ENCODE assay signal across 9 cellular contexts in genomic region chr5:172455511-172456061, GRCh38. TPM values are rescaled to one million over a fixed set of nuclear protein-coding genes. Genes with fewer than 3 reads are reported as not detected.
DNase-seq lines count a peak whose midpoint lies in the region; TF ChIP-seq lines count a peak whose summit lies in the region.
"Had no signal": no experiment of that assay in that cellular context is flagged by ENCODE, and none has a peak within 500 bp of the region (broad histone marks: within the 10 kb centered on the region; RNA-seq: fewer than 3 reads in every experiment).

No MANE protein-coding gene starts in this region.

- WGBS in SK-N-SH (ENCODE audit: low lambda C conversion rate), result 75% methylated on average over 13 of the region's 13 CpGs
- WGBS in prostate gland, result 36% methylated on average over 13 of the region's 13 CpGs

- no peak for TF ChIP-seq RAD21 in SK-N-SH (IDR thresholded peaks at IDR 0.05; ENCODE audit: low read length)

- H3F3A ChIP-seq in SK-N-SH (replicated peaks; ENCODE audit: insufficient read depth), result peaks cover 22% of the 10 kb centered on the region

- H3K9me2 ChIP-seq in SK-N-SH, result no peaks in the 10 kb centered on the region

- no peak for TF ChIP-seq CTCF in SK-N-SH (IDR thresholded peaks at IDR 0.05)
- TF ChIP-seq CTCF in foreskin fibroblast (IDR thresholded peaks at IDR 0.05; ENCODE audit: low read depth, low read length), result no peak
- TF ChIP-seq CTCF in prostate gland (IDR thresholded peaks at IDR 0.05), result no peak

- H3K27ac ChIP-seq in SK-N-SH (ENCODE audit: low read depth in 2 of 2, low read length in 1 of 2) (0 out of 4 replicates have a peak overlapping the region, but pooled peaks of 1 of the 2 experiments have one; percentile 8), prostate gland (peak overlapping the region; percentile 19 to 27)

- POLR2A ChIA-PET in SK-N-SH (lab: Yijun Ruan, JAX), result no interaction called here

- peaks cover 16% of the 10 kb centered on the region for H4K20me1 ChIP-seq in SK-N-SH (ENCODE audit: insufficient read depth)

- CTCF ChIA-PET in SK-N-SH (lab: Yijun Ruan, JAX), result interaction anchor here (0.7 to 1.3 kb wide), 2 partner anchors 24 to 242 kb away, joined by 4 to 6 read pairs; no protein-coding TSS in a partner anchor

- peak overlapping the region; percentile 63; the same call in 1 of the 2 replicates for H2AFZ ChIP-seq in SK-N-SH (ENCODE audit: low read depth)

- H3K27me3 ChIP-seq in SK-N-SH (ENCODE audit: insufficient read depth), result no peaks in the 10 kb centered on the region
- no peaks in the 10 kb centered on the region for H3K27me3 ChIP-seq in prostate gland (replicated peaks; ENCODE audit: insufficient read depth)

- DNase-seq in EL, result peak; percentile 59
- DNase-seq in SK-N-SH, result no peak
- DNase-seq in foreskin fibroblast, result peak; percentile 57 to 75
- no peak for DNase-seq in prostate gland (ENCODE audit: low spot score)
- no peak for DNase-seq in NOMO-1 treated with DMSO at 0.1 percent for 48 hours (lab: John Stamatoyannopoulos, UW; ENCODE audit: unreplicated experiment)
- DNase-seq in NCI-H187 (lab: John Stamatoyannopoulos, UW), result no peak
- DNase-seq in NCI-H2081 (lab: John Stamatoyannopoulos, UW), result no peak
- DNase-seq in globus pallidus (ENCODE audit: low spot score), result no peak
- DNase-seq: central memory CD4-positive, alpha-beta T cell had no signal

- H3K4me3 ChIP-seq in SK-N-SH (ENCODE audit: low read depth in 2 of 2, low read length in 1 of 2), result no peak overlapping the region
- H3K4me3 ChIP-seq in foreskin fibroblast (ENCODE audit: low read depth in 1 of 2, low read length in 2 of 2), result no peak overlapping the region
- no peak overlapping the region for H3K4me3 ChIP-seq in prostate gland

- no peaks in the 10 kb centered on the region for H3K9me3 ChIP-seq in SK-N-SH
- no peaks in the 10 kb centered on the region for H3K9me3 ChIP-seq in prostate gland

- peaks cover 16 to 25% of the 10 kb centered on the region in 2 experiments; a peak in 2 of 4 replicates for H3K4me1 ChIP-seq in SK-N-SH (ENCODE audit: control insufficient read depth in 1 of 2, insufficient read depth in 2 of 2, low read depth in 1 of 2, low read length in 1 of 2)
- H3K4me1 ChIP-seq in prostate gland (replicated peaks), result peaks cover 5% of the 10 kb centered on the region

- no peak for TF ChIP-seq POLR2A in prostate gland (IDR thresholded peaks at IDR 0.05)

- peak overlapping the region; percentile 64 for H3K4me2 ChIP-seq in SK-N-SH

- peaks cover 0 to 2% of the 10 kb centered on the region in 2 experiments for H3K36me3 ChIP-seq in SK-N-SH (replicated peaks in 1 of 2; ENCODE audit: control insufficient read depth in 1 of 2, insufficient read depth in 2 of 2, low read length in 1 of 2)
- H3K36me3 ChIP-seq in prostate gland, result no peaks in the 10 kb centered on the region

- H3K79me2 ChIP-seq in SK-N-SH (ENCODE audit: insufficient read depth), result peaks cover 36% of the 10 kb centered on the region

- intact Hi-C loops in prostate gland (cut with DNase I), result loop anchor here (10.0 kb wide), 1 partner anchor 171 kb away; the partner anchor contains the start of gene UBTD2

- no peak overlapping the region for H3K9ac ChIP-seq in SK-N-SH

- TF ChIP-seq EP300 in SK-N-SH (IDR thresholded peaks at IDR 0.05; ENCODE audit: borderline replicate concordance in 1 of 2, low read depth in 1 of 2, low read length in 1 of 2), result no peak

TF ChIP-seq in SK-N-SH, 30 proteins besides CTCF, POLR2A, EP300 and RAD21:
- peak; percentile 79 for TF ChIP-seq MAX (IDR thresholded peaks at IDR 0.05; ENCODE audit: low read depth)
- peak; percentile 42; the same call in 1 of the 2 replicates for TF ChIP-seq USF1 (IDR thresholded peaks at IDR 0.05; ENCODE audit: borderline replicate concordance, low read depth)
- TF ChIP-seq REST (IDR thresholded peaks at IDR 0.05; ENCODE audit: low read depth, low read length), result no peak
- TF ChIP-seq FOSL2 (IDR thresholded peaks at IDR 0.05; ENCODE audit: borderline replicate concordance, low read depth), result peak; percentile 16; the same call in 1 of the 2 replicates

RNA-seq across cellular contexts. Expression of gene SH3PXD2B, which starts 1.3 kb away (rescaled TPM):
- polyA plus RNA-seq in SK-N-SH (2012; rRNA removed), result 15.0 and 15.7 TPM in 2 replicates
- 8.5 and 12.1 TPM in 2 replicates for polyA plus RNA-seq in SK-N-SH (2012; cell fraction: cytosol; rRNA removed)
- polyA plus RNA-seq in SK-N-SH (2012; cell fraction: nucleus; rRNA removed), result 15.1 and 22.9 TPM in 2 replicates
- 10 to 100 TPM; 15.8 to 38.0 TPM for total RNA-seq in prostate gland

Comparison
In these comparisons a context has a peak if more than half of its experiments do, and no peak if none do; other contexts are left out.
1. DNase-seq: peak in EL (single experiment) and foreskin fibroblast (2 of 2); none in SK-N-SH (single experiment), prostate gland (single experiment), NOMO-1 treated with DMSO at 0.1 percent for 48 hours (single experiment), NCI-H187 (0 of 2), NCI-H2081 (0 of 2) and globus pallidus (single experiment).